1 cellular context compared by ENCODE assay signal in the genomic region with DNA sequence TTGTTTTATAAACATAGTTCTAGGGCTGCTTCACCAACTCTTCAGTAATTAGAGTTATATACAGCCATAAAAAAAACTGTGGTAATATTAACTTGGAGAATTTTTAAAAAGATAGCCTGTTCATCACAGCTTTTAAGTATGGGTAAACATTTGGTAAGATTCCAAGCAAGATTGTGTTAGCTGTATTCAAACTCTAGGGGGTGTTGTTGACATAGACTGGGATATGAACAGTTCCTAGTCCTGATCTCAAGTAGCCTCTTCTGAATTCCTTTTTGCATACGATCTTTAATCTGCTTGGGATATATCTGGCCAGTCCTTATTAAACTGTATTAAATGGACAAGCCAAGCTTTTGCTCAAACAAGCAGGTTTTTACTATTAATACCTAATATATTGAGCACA.
A peak's percentile ranks its signal among the peaks of the same experiment; 100 is the strongest.
TF ChIP-seq lines count a peak whose summit lies in the region.

No MANE protein-coding gene starts in this region.

TF ChIP-seq in HepG2, 621 proteins besides CTCF, POLR2A, EP300 and RAD21 (continues in another document):
- TF ChIP-seq AFF4 (CRISPR knock-in tag; IDR thresholded peaks at IDR 0.05) (no peak), ARID2 (CRISPR knock-in tag; IDR thresholded peaks at IDR 0.05; ENCODE audit: borderline replicate concordance) (no peak), SAP130 (CRISPR knock-in tag; IDR thresholded peaks at IDR 0.05; ENCODE audit: low read depth) (peak; percentile 35; the same call in 1 of the 2 replicates), KDM2A (CRISPR knock-in tag; IDR thresholded peaks at IDR 0.05; ENCODE audit: borderline replicate concordance, low read depth) (no peak), FOXA1 (IDR thresholded peaks at IDR 0.05) (no peak), FOXA1 (CRISPR knock-in tag; IDR thresholded peaks at IDR 0.05) (peak; percentile 72), FOXM1 (CRISPR knock-in tag; IDR thresholded peaks at IDR 0.05) (no peak), GPN1 (CRISPR knock-in tag; IDR thresholded peaks at IDR 0.05; ENCODE audit: borderline replicate concordance) (no peak), ZNF10 (CRISPR knock-in tag; IDR thresholded peaks at IDR 0.05; ENCODE audit: borderline replicate concordance, low read depth) (no peak), ZNF326 (CRISPR knock-in tag; IDR thresholded peaks at IDR 0.05; ENCODE audit: borderline replicate concordance) (no peak), ZSCAN30 (CRISPR knock-in tag; IDR thresholded peaks at IDR 0.05) (no peak), TMF1 (CRISPR knock-in tag; IDR thresholded peaks at IDR 0.05; ENCODE audit: low read depth) (no peak), RBM22 (optimal IDR thresholded peaks at IDR 0.05; ENCODE audit: low read length) (no peak), ZZZ3 (CRISPR knock-in tag; IDR thresholded peaks at IDR 0.05; ENCODE audit: borderline replicate concordance) (no peak), MIXL1 (CRISPR knock-in tag; IDR thresholded peaks at IDR 0.05) (no peak), ZNF749 (CRISPR knock-in tag; IDR thresholded peaks at IDR 0.05; ENCODE audit: borderline replicate concordance) (no peak), STAG1 (CRISPR knock-in tag; IDR thresholded peaks at IDR 0.05) (peak; percentile 59), IRF2 (CRISPR knock-in tag; IDR thresholded peaks at IDR 0.05) (0 out of 2 replicates have a peak, but pooled peaks have one; percentile 8), ZNF430 (CRISPR knock-in tag; IDR thresholded peaks at IDR 0.05) (no peak), ARNTL (CRISPR knock-in tag; IDR thresholded peaks at IDR 0.05) (no peak), HMGXB4 (CRISPR knock-in tag; IDR thresholded peaks at IDR 0.05; ENCODE audit: borderline replicate concordance in 1 of 2, low read depth in 1 of 2) (0 out of 4 replicates have a peak, but pooled peaks of 1 of the 2 experiments have one; percentile 41), ARID3A (IDR thresholded peaks at IDR 0.05; ENCODE audit: low read depth, low read length) (peak; percentile 47; the same call in 1 of the 2 replicates), ZIK1 (CRISPR knock-in tag; IDR thresholded peaks at IDR 0.05; ENCODE audit: borderline replicate concordance, low read depth) (no peak), RORA (CRISPR knock-in tag; IDR thresholded peaks at IDR 0.05) (no peak), ARHGAP35 (CRISPR knock-in tag; IDR thresholded peaks at IDR 0.05; ENCODE audit: borderline replicate concordance) (no peak), ZNF577 (CRISPR knock-in tag; IDR thresholded peaks at IDR 0.05; ENCODE audit: borderline replicate concordance, low read depth) (no peak), ZNF75D (CRISPR knock-in tag; IDR thresholded peaks at IDR 0.05; ENCODE audit: borderline replicate concordance) (no peak), ZNF501 (CRISPR knock-in tag; IDR thresholded peaks at IDR 0.05) (no peak), NR2F2 (IDR thresholded peaks at IDR 0.05; ENCODE audit: borderline replicate concordance, low read depth) (no peak), ZNF746 (CRISPR knock-in tag; IDR thresholded peaks at IDR 0.05) (no peak), CBX2 (IDR thresholded peaks at IDR 0.05; ENCODE audit: low read depth, low read length) (no peak), CBX2 (CRISPR knock-in tag; IDR thresholded peaks at IDR 0.05; ENCODE audit: low read depth) (no peak), PBX3 (CRISPR knock-in tag; IDR thresholded peaks at IDR 0.05; ENCODE audit: borderline replicate concordance) (no peak), TARDBP (CRISPR knock-in tag; IDR thresholded peaks at IDR 0.05) (no peak), STAT6 (CRISPR knock-in tag; IDR thresholded peaks at IDR 0.05; ENCODE audit: borderline replicate concordance) (no peak), FOXA3 (CRISPR knock-in tag; IDR thresholded peaks at IDR 0.05) (peak; percentile 45; the same call in 1 of the 2 replicates), ZNF616 (CRISPR knock-in tag; IDR thresholded peaks at IDR 0.05; ENCODE audit: low read depth) (no peak), ZNF614 (CRISPR knock-in tag; IDR thresholded peaks at IDR 0.05; ENCODE audit: borderline replicate concordance) (no peak), ZSCAN20 (CRISPR knock-in tag; IDR thresholded peaks at IDR 0.05; ENCODE audit: borderline replicate concordance) (no peak), ZMYM4 (CRISPR knock-in tag; IDR thresholded peaks at IDR 0.05) (no peak), ZNF317 (CRISPR knock-in tag; IDR thresholded peaks at IDR 0.05) (0 out of 2 replicates have a peak, but pooled peaks have one; percentile 30), ZNF292 (CRISPR knock-in tag; IDR thresholded peaks at IDR 0.05; ENCODE audit: borderline replicate concordance, low read depth) (no peak), RBAK (CRISPR knock-in tag; IDR thresholded peaks at IDR 0.05) (no peak), PHF8 (CRISPR knock-in tag; IDR thresholded peaks at IDR 0.05) (no peak)
- TF ChIP-seq, protein P1, sequence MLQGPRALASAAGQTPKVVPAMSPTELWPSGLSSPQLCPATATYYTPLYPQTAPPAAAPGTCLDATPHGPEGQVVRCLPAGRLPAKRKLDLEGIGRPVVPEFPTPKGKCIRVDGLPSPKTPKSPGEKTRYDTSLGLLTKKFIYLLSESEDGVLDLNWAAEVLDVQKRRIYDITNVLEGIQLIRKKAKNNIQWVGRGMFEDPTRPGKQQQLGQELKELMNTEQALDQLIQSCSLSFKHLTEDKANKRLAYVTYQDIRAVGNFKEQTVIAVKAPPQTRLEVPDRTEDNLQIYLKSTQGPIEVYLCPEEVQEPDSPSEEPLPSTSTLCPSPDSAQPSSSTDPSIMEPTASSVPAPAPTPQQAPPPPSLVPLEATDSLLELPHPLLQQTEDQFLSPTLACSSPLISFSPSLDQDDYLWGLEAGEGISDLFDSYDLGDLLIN (CRISPR knock-in tag; IDR thresholded peaks at IDR 0.05; ENCODE audit: borderline replicate concordance), result no peak
- TF ChIP-seq, protein P2, sequence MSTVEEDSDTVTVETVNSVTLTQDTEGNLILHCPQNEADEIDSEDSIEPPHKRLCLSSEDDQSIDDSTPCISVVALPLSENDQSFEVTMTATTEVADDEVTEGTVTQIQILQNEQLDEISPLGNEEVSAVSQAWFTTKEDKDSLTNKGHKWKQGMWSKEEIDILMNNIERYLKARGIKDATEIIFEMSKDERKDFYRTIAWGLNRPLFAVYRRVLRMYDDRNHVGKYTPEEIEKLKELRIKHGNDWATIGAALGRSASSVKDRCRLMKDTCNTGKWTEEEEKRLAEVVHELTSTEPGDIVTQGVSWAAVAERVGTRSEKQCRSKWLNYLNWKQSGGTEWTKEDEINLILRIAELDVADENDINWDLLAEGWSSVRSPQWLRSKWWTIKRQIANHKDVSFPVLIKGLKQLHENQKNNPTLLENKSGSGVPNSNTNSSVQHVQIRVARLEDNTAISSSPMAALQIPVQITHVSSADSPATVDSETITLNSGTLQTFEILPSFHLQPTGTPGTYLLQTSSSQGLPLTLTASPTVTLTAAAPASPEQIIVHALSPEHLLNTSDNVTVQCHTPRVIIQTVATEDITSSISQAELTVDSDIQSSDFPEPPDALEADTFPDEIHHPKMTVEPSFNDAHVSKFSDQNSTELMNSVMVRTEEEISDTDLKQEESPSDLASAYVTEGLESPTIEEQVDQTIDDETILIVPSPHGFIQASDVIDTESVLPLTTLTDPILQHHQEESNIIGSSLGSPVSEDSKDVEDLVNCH (CRISPR knock-in tag; IDR thresholded peaks at IDR 0.05), result no peak
- TF ChIP-seq, protein P3, sequence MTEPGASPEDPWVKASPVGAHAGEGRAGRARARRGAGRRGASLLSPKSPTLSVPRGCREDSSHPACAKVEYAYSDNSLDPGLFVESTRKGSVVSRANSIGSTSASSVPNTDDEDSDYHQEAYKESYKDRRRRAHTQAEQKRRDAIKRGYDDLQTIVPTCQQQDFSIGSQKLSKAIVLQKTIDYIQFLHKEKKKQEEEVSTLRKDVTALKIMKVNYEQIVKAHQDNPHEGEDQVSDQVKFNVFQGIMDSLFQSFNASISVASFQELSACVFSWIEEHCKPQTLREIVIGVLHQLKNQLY (CRISPR knock-in tag; IDR thresholded peaks at IDR 0.05), result no peak
- TF ChIP-seq, protein P4, sequence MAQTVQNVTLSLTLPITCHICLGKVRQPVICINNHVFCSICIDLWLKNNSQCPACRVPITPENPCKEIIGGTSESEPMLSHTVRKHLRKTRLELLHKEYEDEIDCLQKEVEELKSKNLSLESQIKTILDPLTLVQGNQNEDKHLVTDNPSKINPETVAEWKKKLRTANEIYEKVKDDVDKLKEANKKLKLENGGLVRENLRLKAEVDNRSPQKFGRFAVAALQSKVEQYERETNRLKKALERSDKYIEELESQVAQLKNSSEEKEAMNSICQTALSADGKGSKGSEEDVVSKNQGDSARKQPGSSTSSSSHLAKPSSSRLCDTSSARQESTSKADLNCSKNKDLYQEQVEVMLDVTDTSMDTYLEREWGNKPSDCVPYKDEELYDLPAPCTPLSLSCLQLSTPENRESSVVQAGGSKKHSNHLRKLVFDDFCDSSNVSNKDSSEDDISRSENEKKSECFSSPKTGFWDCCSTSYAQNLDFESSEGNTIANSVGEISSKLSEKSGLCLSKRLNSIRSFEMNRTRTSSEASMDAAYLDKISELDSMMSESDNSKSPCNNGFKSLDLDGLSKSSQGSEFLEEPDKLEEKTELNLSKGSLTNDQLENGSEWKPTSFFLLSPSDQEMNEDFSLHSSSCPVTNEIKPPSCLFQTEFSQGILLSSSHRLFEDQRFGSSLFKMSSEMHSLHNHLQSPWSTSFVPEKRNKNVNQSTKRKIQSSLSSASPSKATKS (CRISPR knock-in tag; IDR thresholded peaks at IDR 0.05), result no peak
